In genomic region chr17:73118876-73119485, GRCh38 we compare ENCODE assay signal across 19 cellular contexts. TPM values are rescaled to one million over a fixed set of nuclear protein-coding genes. Genes with fewer than 3 reads are reported as not detected.
A peak's percentile ranks its signal among the peaks of the same experiment; 100 is the strongest.
DNase-seq lines count a peak whose midpoint lies in the region; ATAC-seq and TF ChIP-seq lines count a peak whose summit lies in the region.
"Had no signal": no experiment of that assay in that cellular context is flagged by ENCODE, and none has a peak within 500 bp of the region (broad histone marks: within the 10 kb centered on the region; RNA-seq: fewer than 3 reads in every experiment).

No MANE protein-coding gene starts in this region.

- DNase-seq in cardiac septum (ENCODE audit: low spot score): peak; percentile 43
- DNase-seq in Right ventricle myocardium inferior (ENCODE audit: missing footprints): no peak
- peak; percentile 84 for DNase-seq in NCI-H2227 (lab: John Stamatoyannopoulos, UW; ENCODE audit: unreplicated experiment)
- no peak for DNase-seq in WTC11 (ENCODE audit: low spot score)
- DNase-seq in testis: no peak
- no peak for DNase-seq in medulla oblongata (ENCODE audit: extremely low spot score)
- no peak for DNase-seq in 8988T
- DNase-seq: activated CD4-positive, alpha-beta T cell treated with anti-CD3 and anti-CD28 coated beads for 48 hours; activated T-cell treated with anti-CD3 and anti-CD28 coated beads, Interleukin-2, amount 50 U/mL, for 1 hour; Caco-2; effector CD4-positive, alpha-beta T cell; occipital lobe; SIG-M5; T1000; trophoblast cell had no signal

- intact Hi-C loops in cardiac septum (cut with DNase I) (no loop called here), Right ventricle myocardium inferior (cut with DNase I) (no loop called here), testis (cut with DNase I; ENCODE audit: low total_unique reads) (no loop called here)

- H3K27ac ChIP-seq in testis: no peak overlapping the region
- H3K27ac ChIP-seq: hepatocyte had no signal

- H3K9me3 Mint-ChIP-seq in WTC11: peaks cover 8% of the 10 kb centered on the region

- CTCF ChIA-PET in WTC11 (lab: Charles Lee): interaction anchor here (1.2 kb wide), 1 partner anchor 133 kb away, joined by 5 read pairs; no protein-coding TSS in a partner anchor

- no peaks in the 10 kb centered on the region for H3K9me3 ChIP-seq in testis
- H3K9me3 ChIP-seq: Caco-2 had no signal

- no peaks in the 10 kb centered on the region for H3K36me3 Mint-ChIP-seq in WTC11

- 73 to 84% methylated on average over 7 of the region's 7 CpGs for WGBS in testis, 2 donors

- no peaks in the 10 kb centered on the region for H3K36me3 ChIP-seq in testis (ENCODE audit: low read depth, missing control alignments)

- no peaks in the 10 kb centered on the region for H3K4me1 ChIP-seq in testis
- H3K4me1 ChIP-seq: Caco-2 had no signal

- POLR2A ChIA-PET in WTC11 (lab: Charles Lee): interaction anchor here (0.7 kb wide), 1 partner anchor 870 kb away, joined by 4 read pairs; no protein-coding TSS in a partner anchor

- ATAC-seq in Right ventricle myocardium inferior (no peak), WTC11 (no peak; the same call in 1 of the 2 replicates), GM18907 (IDR thresholded peaks at IDR 0.05; ENCODE audit: unreplicated experiment) (no peak)
- ATAC-seq: activated naive CD4-positive, alpha-beta T cell treated with anti-CD3 and anti-CD28 coated beads, Interleukin-2, amount 50 U/mL, for 72 hours had no signal

- TF ChIP-seq CTCF in WTC11 (IDR thresholded peaks at IDR 0.05) (no peak), testis (IDR thresholded peaks at IDR 0.05) (no peak)

- H3K27ac Mint-ChIP-seq in WTC11: no peak overlapping the region

- no peak overlapping the region for H3K4me3 Mint-ChIP-seq in WTC11

- H3K4me1 Mint-ChIP-seq in WTC11: peaks cover 6% of the 10 kb centered on the region; the same call in 1 of the 2 replicates

- TF ChIP-seq POLR2A in testis (IDR thresholded peaks at IDR 0.05): no peak

- H3K27me3 Mint-ChIP-seq in WTC11 (ENCODE audit: low read depth): no peaks in the 10 kb centered on the region

- H3K27me3 ChIP-seq in testis: no peaks in the 10 kb centered on the region
- H3K27me3 ChIP-seq: hepatocyte had no signal

- no peak overlapping the region for H3K4me3 ChIP-seq in testis
- H3K4me3 ChIP-seq: hepatocyte had no signal

TF ChIP-seq in WTC11, 78 proteins besides CTCF, POLR2A, EP300 and RAD21:
- no peak for TF ChIP-seq OVOL2 (CRISPR knock-in tag; IDR thresholded peaks at IDR 0.05; ENCODE audit: borderline replicate concordance)
- TF ChIP-seq ZNF423 (CRISPR knock-in tag; IDR thresholded peaks at IDR 0.05): peak; percentile 38; the same call in 1 of the 2 replicates
TF ChIP-seq in WTC11: peak in this region for 1.

RNA-seq across cellular contexts. Expression of gene SLC39A11, which starts 26.5 kb away (rescaled TPM):
- total RNA-seq in cardiac septum (7.2 TPM), Right ventricle myocardium inferior (6.9 TPM), WTC11 (2021) (18.9 to 25.5 TPM (median 22.3 TPM) in 3 replicates), testis (10 to 100 TPM; 18.0 to 18.6 TPM)
- polyA plus RNA-seq in testis (ENCODE audit: insufficient read depth, low read depth, low replicate concordance): 11.4 TPM

RNA-seq across cellular contexts. Expression of gene SSTR2, which starts 45.8 kb away (rescaled TPM):
- 0.59 TPM for total RNA-seq in cardiac septum
- total RNA-seq in Right ventricle myocardium inferior: 0.73 TPM
- 1.9 to 3.7 TPM (median 1.9 TPM) in 3 replicates for total RNA-seq in WTC11 (2021)
- under 1 TPM; 0.25 to 0.31 TPM for total RNA-seq in testis
- 0.29 TPM for polyA plus RNA-seq in testis (ENCODE audit: insufficient read depth, low read depth, low replicate concordance)
- total RNA-seq: fibroblast of lung had no signal
- polyA plus RNA-seq: fibroblast of lung had no signal

Comparison
In these comparisons a context has a peak if more than half of its experiments do, and no peak if none do; other contexts are left out.
1. DNase-seq: peak in cardiac septum (single experiment) and NCI-H2227 (single experiment); none in Right ventricle myocardium inferior (single experiment), WTC11 (single experiment), testis (single experiment), medulla oblongata (single experiment) and 8988T (single experiment).